Comparison of ENCODE assay signal across 17 cellular contexts in the genomic region with DNA sequence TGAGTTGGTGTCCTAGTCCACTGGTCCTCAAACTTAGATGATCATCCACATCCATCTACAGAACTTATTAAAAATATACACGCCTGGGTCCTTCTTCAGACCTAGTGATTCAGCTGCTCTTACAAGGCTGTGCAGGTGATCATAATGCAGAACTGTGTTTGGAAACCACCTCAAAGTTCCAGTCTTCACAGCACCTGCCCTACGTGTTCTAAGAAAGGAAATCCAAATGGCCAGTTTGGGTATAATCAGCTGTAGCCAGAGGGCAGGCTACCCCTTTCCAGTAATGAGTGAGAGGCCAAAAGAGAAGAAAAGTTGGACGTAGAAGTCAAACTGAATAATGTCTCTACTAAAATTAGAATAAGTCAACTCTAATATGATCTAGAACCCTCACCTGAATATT. TPM values are rescaled to one million over a fixed set of nuclear protein-coding genes. Genes with fewer than 3 reads are reported as not detected.
DNase-seq lines count a peak whose midpoint lies in the region; ATAC-seq, FAIRE-seq and TF ChIP-seq lines count a peak whose summit lies in the region.
"Had no signal": no experiment of that assay in that cellular context is flagged by ENCODE, and none has a peak within 500 bp of the region (broad histone marks: within the 10 kb centered on the region; RNA-seq: fewer than 3 reads in every experiment).

No MANE protein-coding gene starts in this region.

- intact Hi-C loops in CD8-positive, alpha-beta T cell (cut with DNase I, micrococcal nuclease) = no loop called here

- H3K27me3 Mint-ChIP-seq in CD8-positive, alpha-beta T cell (ENCODE audit: low read depth) = no peaks in the 10 kb centered on the region
- no peaks in the 10 kb centered on the region for H3K27me3 Mint-ChIP-seq in immature natural killer cell (ENCODE audit: low read depth in 3 of 3)
- H3K27me3 Mint-ChIP-seq: activated CD4-positive, alpha-beta memory T cell treated with anti-CD3 and anti-CD28 coated beads, Interleukin-2, amount 10 ng/mL, durations not matched to agents 7 days and 5 days had no signal

- no peaks in the 10 kb centered on the region for H3K4me1 ChIP-seq in CD8-positive, alpha-beta T cell (ENCODE audit: insufficient read depth, low read length)

- H3K4me1 Mint-ChIP-seq in CD8-positive, alpha-beta T cell (ENCODE audit: low read depth) = peaks cover 36% of the 10 kb centered on the region
- peaks cover 17 to 52% of the 10 kb centered on the region in 2 donors for H3K4me1 Mint-ChIP-seq in immature natural killer cell

- no peak overlapping the region for H3K4me3 Mint-ChIP-seq in CD8-positive, alpha-beta T cell
- H3K4me3 Mint-ChIP-seq in immature natural killer cell = no peak overlapping the region
- H3K4me3 Mint-ChIP-seq: activated CD4-positive, alpha-beta memory T cell treated with anti-CD3 and anti-CD28 coated beads, Interleukin-2, amount 10 ng/mL, durations not matched to agents 7 days and 5 days; nephron had no signal

- H3K9me3 ChIP-seq in CD8-positive, alpha-beta T cell (ENCODE audit: low read length) = no peaks in the 10 kb centered on the region
- H3K9me3 ChIP-seq: esophagus muscularis mucosa, SK-N-SH had no signal

- H3K27me3 ChIP-seq in CD8-positive, alpha-beta T cell (ENCODE audit: insufficient read depth, low read length) = no peaks in the 10 kb centered on the region
- H3K27me3 ChIP-seq: esophagus muscularis mucosa had no signal

- no peak overlapping the region for H3K4me3 ChIP-seq in CD8-positive, alpha-beta T cell (ENCODE audit: low read depth, low read length)
- H3K4me3 ChIP-seq: esophagus muscularis mucosa had no signal

- H3K9me3 Mint-ChIP-seq in CD8-positive, alpha-beta T cell = no peaks in the 10 kb centered on the region
- H3K9me3 Mint-ChIP-seq in immature natural killer cell = peaks cover 0 to 2% (median 0%) of the 10 kb centered on the region in 6 donors
- H3K9me3 Mint-ChIP-seq: activated CD4-positive, alpha-beta memory T cell treated with anti-CD3 and anti-CD28 coated beads, Interleukin-2, amount 10 ng/mL, durations not matched to agents 7 days and 5 days; nephron had no signal

- CTCF ChIA-PET in CD8-positive, alpha-beta T cell (lab: Charles Lee) = interaction anchor here (1.1 kb wide), 1 partner anchor 29 kb away, joined by 4 read pairs; no protein-coding TSS in a partner anchor

- no peak for TF ChIP-seq CTCF in CD8-positive, alpha-beta T cell (IDR thresholded peaks at IDR 0.05)

- POLR2A ChIA-PET in CD8-positive, alpha-beta T cell (lab: Charles Lee) = no interaction called here

- no peak for ATAC-seq in CD8-positive, alpha-beta T cell
- ATAC-seq in GM21360 (IDR thresholded peaks at IDR 0.05; ENCODE audit: unreplicated experiment) (peak; percentile 33), HG03432 (IDR thresholded peaks at IDR 0.05; ENCODE audit: unreplicated experiment) (peak; percentile 32), HG02970 (IDR thresholded peaks at IDR 0.05; ENCODE audit: low FRiP score, unreplicated experiment) (no peak)

- H3K27ac Mint-ChIP-seq in CD8-positive, alpha-beta T cell = peak overlapping the region; percentile 18
- peak overlapping the region in 4 of 6 donors; percentile 23 to 79 (median 51) for H3K27ac Mint-ChIP-seq in immature natural killer cell
- H3K27ac Mint-ChIP-seq: activated CD4-positive, alpha-beta memory T cell treated with anti-CD3 and anti-CD28 coated beads, Interleukin-2, amount 10 ng/mL, durations not matched to agents 7 days and 5 days; nephron had no signal

- DNase-seq in CD8-positive, alpha-beta T cell = no peak
- DNase-seq in immature natural killer cell (no peak), DMS153 (lab: John Stamatoyannopoulos, UW) (no peak), RCC 7860 (ENCODE audit: low spot score) (no peak)
- DNase-seq in stimulated activated CD4-positive, alpha-beta T cell treated with anti-CD3 and anti-CD28 coated beads, Interleukin-12 subunit alpha, Interleukin-12 subunit beta, amount 100 ng/mL, for 4 hours = no peak
- DNase-seq: activated CD4-positive, alpha-beta memory T cell treated with anti-CD3 and anti-CD28 coated beads, Interleukin-2, amount 10 ng/mL, durations not matched to agents 7 days and 5 days; activated naive CD4-positive, alpha-beta T cell; cerebellar nuclear complex; effector CD4-positive, alpha-beta T cell; NCI-H1105 treated with DMSO at 0.1 percent for 48 hours; NCI-H2107; SK-N-SH had no signal

- H3K36me3 ChIP-seq in CD8-positive, alpha-beta T cell (ENCODE audit: insufficient read depth, low read length) = peaks cover 10% of the 10 kb centered on the region

- no peak for FAIRE-seq in RCC 7860 (lab: Jason Lieb, UNC)

- H3K27ac ChIP-seq in CD8-positive, alpha-beta T cell (ENCODE audit: low read depth, low read length) = no peak overlapping the region
- H3K27ac ChIP-seq: esophagus muscularis mucosa had no signal

- H3K36me3 Mint-ChIP-seq in CD8-positive, alpha-beta T cell = peaks cover 50% of the 10 kb centered on the region
- H3K36me3 Mint-ChIP-seq in immature natural killer cell = peaks cover 0 to 9% (median 0%) of the 10 kb centered on the region in 3 donors

RNA-seq across cellular contexts. Expression of a gene that starts 15.4 kb away (rescaled TPM):
- 10 to 100 TPM; 20.0 to 24.7 TPM for total RNA-seq in CD8-positive, alpha-beta T cell
- 100 to 1,000 TPM in 2 of 3 donors, 10 to 100 TPM in 1; 94.8 to 148 (median 103) TPM for polyA plus RNA-seq in immature natural killer cell

RNA-seq across cellular contexts. Expression of a gene that starts 45.5 kb away (rescaled TPM):
- 10 to 100 TPM; 50.0 to 52.0 TPM for total RNA-seq in CD8-positive, alpha-beta T cell
- polyA plus RNA-seq in immature natural killer cell = 100 to 1,000 TPM; 109 to 176 (median 154) TPM

Comparison
In these comparisons a context has a peak if more than half of its experiments do, and no peak if none do; other contexts are left out.
1. ATAC-seq: peak in GM21360 (single experiment) and HG03432 (single experiment); none in CD8-positive, alpha-beta T cell (single experiment) and HG02970 (single experiment).